Comparison of ENCODE assay signal across 8 cellular contexts in genomic region chr2:65070172-65070830, GRCh38. TPM values are rescaled to one million over a fixed set of nuclear protein-coding genes. Genes with fewer than 3 reads are reported as not detected.
DNase-seq lines count a peak whose midpoint lies in the region; ATAC-seq, FAIRE-seq and TF ChIP-seq lines count a peak whose summit lies in the region.

No MANE protein-coding gene starts in this region.

- TF ChIP-seq CTCF in VCaP (conservative IDR thresholded peaks at IDR 0.05) = peak; percentile 17; the same call in 1 of the 2 replicates
- peak; percentile 33 for TF ChIP-seq CTCF in fibroblast of mammary gland (conservative IDR thresholded peaks at IDR 0.05; ENCODE audit: control insufficient read depth, insufficient read depth, low read depth, low read length)
- TF ChIP-seq CTCF in sigmoid colon (IDR thresholded peaks at IDR 0.05) = peak in 2 of 4 experiments; percentile 23 to 33

- FAIRE-seq in GM12891 (lab: Jason Lieb, UNC) = no peak

- ATAC-seq in GM21529 (IDR thresholded peaks at IDR 0.05; ENCODE audit: unreplicated experiment) = no peak

- no peak for TF ChIP-seq EP300 in sigmoid colon (IDR thresholded peaks at IDR 0.05)

- H3K4me1 ChIP-seq in sigmoid colon (peaks cover 0 to 75% (median 63%) of the 10 kb centered on the region in 4 donors), SJCRH30 (peaks cover 9% of the 10 kb centered on the region)

- no peaks in the 10 kb centered on the region for H3K27me3 ChIP-seq in sigmoid colon
- H3K27me3 ChIP-seq in SJCRH30 = no peaks in the 10 kb centered on the region

- TF ChIP-seq POLR2A in sigmoid colon (IDR thresholded peaks at IDR 0.05) (no peak), GM12891 (IDR thresholded peaks at IDR 0.05; ENCODE audit: low read depth, low read length) (no peak)

- WGBS in sigmoid colon, 2 donors = 19 to 58% methylated on average over 8 of the region's 8 CpGs

- DNase-seq in G401 (ENCODE audit: low spot score) (peak; percentile 67), fibroblast of mammary gland (ENCODE audit: low read depth) (peak; percentile 75), sigmoid colon (no peak), NCI-H146 (lab: John Stamatoyannopoulos, UW) (no peak), GM12891 (ENCODE audit: insufficient read length, low spot score) (no peak), SJCRH30 (no peak)

- in situ Hi-C loops in G401 (cut with HindIII; ENCODE audit: low sequenced_read_pairs) = no loop called here

- intact Hi-C loops in sigmoid colon (cut with DNase I) = loop anchor here (1.0 kb wide), 1 partner anchor 117 kb away; no protein-coding TSS in a partner anchor

- H3K36me3 ChIP-seq in sigmoid colon (peaks cover 5 to 30% (median 11%) of the 10 kb centered on the region in 4 donors), SJCRH30 (peaks cover 41% of the 10 kb centered on the region)

- H3K9me3 ChIP-seq in sigmoid colon (no peaks in the 10 kb centered on the region), SJCRH30 (replicated peaks) (no peaks in the 10 kb centered on the region)

- H3K27ac ChIP-seq in VCaP (peak overlapping the region; percentile 44), sigmoid colon (peak overlapping the region; percentile 44 to 69 (median 56)), SJCRH30 (no peak overlapping the region)

- H3K4me3 ChIP-seq in fibroblast of mammary gland (ENCODE audit: control insufficient read depth, low read depth, low read length) (no peak overlapping the region), sigmoid colon (no peak overlapping the region), SJCRH30 (no peak overlapping the region)

TF ChIP-seq in GM12891, 5 proteins besides CTCF, POLR2A, EP300 and RAD21:
- TF ChIP-seq PAX5 (IDR thresholded peaks at IDR 0.05; ENCODE audit: insufficient read depth, low read length, severe bottlenecking) (no peak), TAF1 (IDR thresholded peaks at IDR 0.05; ENCODE audit: low read depth, low read length) (no peak), POLR2AphosphoS5 (IDR thresholded peaks at IDR 0.05; ENCODE audit: low read depth, low read length) (no peak), SPI1 (IDR thresholded peaks at IDR 0.05; ENCODE audit: low read depth, low read length) (no peak), POU2F2 (IDR thresholded peaks at IDR 0.05; ENCODE audit: low read depth, low read length) (no peak)

RNA-seq across cellular contexts. Expression of gene CEP68, which starts 14.1 kb away (rescaled TPM):
- total RNA-seq in G401 (2014; rRNA removed; shearing (Covaris generic)) = 8.5 and 12.6 TPM in 2 replicates
- total RNA-seq in sigmoid colon = 10 to 100 TPM; 24.4 to 32.1 (median 28.6) TPM
- polyA plus RNA-seq in sigmoid colon = 1 to 10 TPM; 1.6 to 6.9 (median 4.2) TPM
- 4.5 TPM for polyA plus RNA-seq in GM12891 (2012; ENCODE audit: low read depth, missing spikeins)
- total RNA-seq in SJCRH30 (2014; rRNA removed; shearing (Covaris generic)) = 13.7 and 14.1 TPM in 2 replicates

RNA-seq across cellular contexts. Expression of gene RAB1A, which starts 59.6 kb away (rescaled TPM):
- total RNA-seq in G401 (2014; rRNA removed; shearing (Covaris generic)) = 79.9 and 93.8 TPM in 2 replicates
- total RNA-seq in sigmoid colon = 10 to 100 TPM; 61.9 to 88.1 (median 83.9) TPM
- polyA plus RNA-seq in sigmoid colon = 100 to 1,000 TPM; 125 to 209 (median 142) TPM
- polyA plus RNA-seq in GM12891 (2012; ENCODE audit: low read depth, missing spikeins) = 98.3 TPM
- 118 and 127 TPM in 2 replicates for total RNA-seq in SJCRH30 (2014; rRNA removed; shearing (Covaris generic))

Comparison
In these comparisons a context has a peak if more than half of its experiments do, and no peak if none do; other contexts are left out.
1. DNase-seq: peak in G401 (single experiment) and fibroblast of mammary gland (single experiment); none in sigmoid colon (single experiment), NCI-H146 (single experiment), GM12891 (single experiment) and SJCRH30 (0 of 2).